In the genomic region with DNA sequence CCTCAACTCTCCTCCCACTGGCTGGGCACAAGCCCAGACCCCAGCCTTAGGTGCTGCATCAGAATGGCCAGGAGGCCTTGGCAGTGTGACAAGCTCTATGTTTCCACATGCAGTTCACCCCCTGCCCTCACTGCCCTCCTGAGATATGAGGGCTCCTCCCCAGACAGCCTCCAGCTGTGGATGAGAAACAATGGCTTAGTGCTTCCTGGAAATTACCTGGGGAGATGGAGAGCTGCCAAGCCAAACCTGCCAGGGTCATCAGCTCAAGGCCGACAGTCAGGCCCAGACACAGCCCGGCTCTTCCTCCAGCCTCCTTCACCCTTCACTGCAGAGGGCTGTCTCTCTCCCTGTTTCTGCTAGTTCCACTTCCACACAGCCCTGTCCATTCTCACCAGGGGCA, we compare ENCODE assay signal across 1 cellular context.
TF ChIP-seq lines count a peak whose summit lies in the region.

No MANE protein-coding gene starts in this region.

TF ChIP-seq in HepG2, 621 proteins besides CTCF, POLR2A, EP300 and RAD21 (continued from another document and continues in another):
- TF ChIP-seq ELF1 (CRISPR knock-in tag; IDR thresholded peaks at IDR 0.05) (peak; percentile 30; the same call in 1 of the 2 replicates), TBX2 (CRISPR knock-in tag; IDR thresholded peaks at IDR 0.05; ENCODE audit: borderline replicate concordance) (peak; percentile 72), ZNF570 (CRISPR knock-in tag; IDR thresholded peaks at IDR 0.05; ENCODE audit: borderline replicate concordance) (no peak), ZNF607 (CRISPR knock-in tag; IDR thresholded peaks at IDR 0.05; ENCODE audit: borderline replicate concordance) (no peak), ZNF33A (CRISPR knock-in tag; IDR thresholded peaks at IDR 0.05; ENCODE audit: borderline replicate concordance) (no peak), ZNF552 (CRISPR knock-in tag; IDR thresholded peaks at IDR 0.05; ENCODE audit: borderline replicate concordance) (no peak), PPARG (CRISPR knock-in tag; conservative IDR thresholded peaks at IDR 0.05) (no peak), ZNF556 (CRISPR knock-in tag; IDR thresholded peaks at IDR 0.05; ENCODE audit: borderline replicate concordance) (peak; percentile 57; the same call in 1 of the 2 replicates), ZIK1 (CRISPR knock-in tag; IDR thresholded peaks at IDR 0.05; ENCODE audit: borderline replicate concordance, low read depth) (no peak), ZFP36L1 (CRISPR knock-in tag; IDR thresholded peaks at IDR 0.05) (no peak), ZBTB7B (CRISPR knock-in tag; IDR thresholded peaks at IDR 0.05) (peak; percentile 68; the same call in 1 of the 2 replicates), LCORL (IDR thresholded peaks at IDR 0.05) (no peak), LCORL (CRISPR knock-in tag; IDR thresholded peaks at IDR 0.05) (peak; percentile 48; the same call in 1 of the 2 replicates), KLF12 (CRISPR knock-in tag; IDR thresholded peaks at IDR 0.05; ENCODE audit: borderline replicate concordance) (no peak), ZSCAN20 (CRISPR knock-in tag; IDR thresholded peaks at IDR 0.05; ENCODE audit: borderline replicate concordance) (no peak), ETV5 (CRISPR knock-in tag; IDR thresholded peaks at IDR 0.05; ENCODE audit: borderline replicate concordance) (peak; percentile 53; the same call in 1 of the 2 replicates), ZSCAN21 (CRISPR knock-in tag; IDR thresholded peaks at IDR 0.05; ENCODE audit: borderline replicate concordance) (no peak), SMAD9 (CRISPR knock-in tag; IDR thresholded peaks at IDR 0.05) (no peak), ZNF354B (CRISPR knock-in tag; IDR thresholded peaks at IDR 0.05) (no peak), ZNF713 (CRISPR knock-in tag; IDR thresholded peaks at IDR 0.05) (no peak), MEIS1 (CRISPR knock-in tag; IDR thresholded peaks at IDR 0.05; ENCODE audit: borderline replicate concordance) (no peak), MZF1 (CRISPR knock-in tag; IDR thresholded peaks at IDR 0.05; ENCODE audit: borderline replicate concordance) (no peak), SP5 (CRISPR knock-in tag; IDR thresholded peaks at IDR 0.05; ENCODE audit: borderline replicate concordance, low read depth) (peak; percentile 78), SP4 (CRISPR knock-in tag; IDR thresholded peaks at IDR 0.05) (no peak), NR2F6 (IDR thresholded peaks at IDR 0.05) (peak; percentile 76), NR2F6 (CRISPR knock-in tag; IDR thresholded peaks at IDR 0.05) (peak; percentile 84), RFXAP (CRISPR knock-in tag; IDR thresholded peaks at IDR 0.05; ENCODE audit: borderline replicate concordance) (no peak), PITX1 (CRISPR knock-in tag; IDR thresholded peaks at IDR 0.05) (peak; percentile 92), NR2F1 (CRISPR knock-in tag; IDR thresholded peaks at IDR 0.05) (peak; percentile 45 to 53; a peak in 2 of 4 replicates), YEATS2 (CRISPR knock-in tag; IDR thresholded peaks at IDR 0.05; ENCODE audit: borderline replicate concordance) (peak; percentile 60; the same call in 1 of the 2 replicates), FOXA1 (IDR thresholded peaks at IDR 0.05) (no peak), FOXA1 (CRISPR knock-in tag; IDR thresholded peaks at IDR 0.05) (peak; percentile 49; the same call in 1 of the 2 replicates), AGO2 (optimal IDR thresholded peaks at IDR 0.05; ENCODE audit: low read depth, low read length) (no peak), ZNF558 (CRISPR knock-in tag; IDR thresholded peaks at IDR 0.05; ENCODE audit: borderline replicate concordance) (no peak), MTF1 (CRISPR knock-in tag; IDR thresholded peaks at IDR 0.05) (no peak), ZFP36L2 (CRISPR knock-in tag; IDR thresholded peaks at IDR 0.05) (no peak), KDM6A (CRISPR knock-in tag; IDR thresholded peaks at IDR 0.05; ENCODE audit: low read depth) (no peak), NFYB (CRISPR knock-in tag; IDR thresholded peaks at IDR 0.05) (0 out of 2 replicates have a peak, but pooled peaks have one; percentile 17), ARNT2 (CRISPR knock-in tag; IDR thresholded peaks at IDR 0.05; ENCODE audit: low read depth) (no peak), ZNF17 (CRISPR knock-in tag; IDR thresholded peaks at IDR 0.05) (no peak), FOXA3 (CRISPR knock-in tag; IDR thresholded peaks at IDR 0.05) (peak; percentile 41; the same call in 1 of the 2 replicates), NRL (CRISPR knock-in tag; IDR thresholded peaks at IDR 0.05; ENCODE audit: borderline replicate concordance) (peak; percentile 55; the same call in 1 of the 2 replicates), ZNF772 (CRISPR knock-in tag; IDR thresholded peaks at IDR 0.05) (0 out of 2 replicates have a peak, but pooled peaks have one; percentile 65), ZSCAN9 (CRISPR knock-in tag; IDR thresholded peaks at IDR 0.05; ENCODE audit: borderline replicate concordance) (peak; percentile 40; the same call in 1 of the 2 replicates), U2AF1 (optimal IDR thresholded peaks at IDR 0.05; ENCODE audit: low read depth, low read length) (no peak), GLI4 (CRISPR knock-in tag; IDR thresholded peaks at IDR 0.05; ENCODE audit: borderline replicate concordance) (no peak), ZNF30 (CRISPR knock-in tag; IDR thresholded peaks at IDR 0.05) (no peak)
- TF ChIP-seq, protein P1, sequence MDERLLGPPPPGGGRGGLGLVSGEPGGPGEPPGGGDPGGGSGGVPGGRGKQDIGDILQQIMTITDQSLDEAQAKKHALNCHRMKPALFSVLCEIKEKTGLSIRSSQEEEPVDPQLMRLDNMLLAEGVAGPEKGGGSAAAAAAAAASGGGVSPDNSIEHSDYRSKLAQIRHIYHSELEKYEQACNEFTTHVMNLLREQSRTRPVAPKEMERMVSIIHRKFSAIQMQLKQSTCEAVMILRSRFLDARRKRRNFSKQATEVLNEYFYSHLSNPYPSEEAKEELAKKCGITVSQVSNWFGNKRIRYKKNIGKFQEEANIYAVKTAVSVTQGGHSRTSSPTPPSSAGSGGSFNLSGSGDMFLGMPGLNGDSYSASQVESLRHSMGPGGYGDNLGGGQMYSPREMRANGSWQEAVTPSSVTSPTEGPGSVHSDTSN (CRISPR knock-in tag; IDR thresholded peaks at IDR 0.05), result no peak
- TF ChIP-seq, protein P2, sequence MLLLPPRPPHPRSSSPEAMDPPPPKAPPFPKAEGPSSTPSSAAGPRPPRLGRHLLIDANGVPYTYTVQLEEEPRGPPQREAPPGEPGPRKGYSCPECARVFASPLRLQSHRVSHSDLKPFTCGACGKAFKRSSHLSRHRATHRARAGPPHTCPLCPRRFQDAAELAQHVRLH (CRISPR knock-in tag; IDR thresholded peaks at IDR 0.05; ENCODE audit: borderline replicate concordance, low read depth), result no peak
- TF ChIP-seq, protein P3, sequence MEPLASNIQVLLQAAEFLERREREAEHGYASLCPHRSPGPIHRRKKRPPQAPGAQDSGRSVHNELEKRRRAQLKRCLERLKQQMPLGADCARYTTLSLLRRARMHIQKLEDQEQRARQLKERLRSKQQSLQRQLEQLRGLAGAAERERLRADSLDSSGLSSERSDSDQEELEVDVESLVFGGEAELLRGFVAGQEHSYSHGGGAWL (CRISPR knock-in tag; IDR thresholded peaks at IDR 0.05), result no peak
- TF ChIP-seq, protein P4, sequence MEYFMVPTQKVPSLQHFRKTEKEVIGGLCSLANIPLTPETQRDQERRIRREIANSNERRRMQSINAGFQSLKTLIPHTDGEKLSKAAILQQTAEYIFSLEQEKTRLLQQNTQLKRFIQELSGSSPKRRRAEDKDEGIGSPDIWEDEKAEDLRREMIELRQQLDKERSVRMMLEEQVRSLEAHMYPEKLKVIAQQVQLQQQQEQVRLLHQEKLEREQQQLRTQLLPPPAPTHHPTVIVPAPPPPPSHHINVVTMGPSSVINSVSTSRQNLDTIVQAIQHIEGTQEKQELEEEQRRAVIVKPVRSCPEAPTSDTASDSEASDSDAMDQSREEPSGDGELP (IDR thresholded peaks at IDR 0.05; ENCODE audit: borderline replicate concordance, low read depth), result peak; percentile 94
- TF ChIP-seq, protein P5, sequence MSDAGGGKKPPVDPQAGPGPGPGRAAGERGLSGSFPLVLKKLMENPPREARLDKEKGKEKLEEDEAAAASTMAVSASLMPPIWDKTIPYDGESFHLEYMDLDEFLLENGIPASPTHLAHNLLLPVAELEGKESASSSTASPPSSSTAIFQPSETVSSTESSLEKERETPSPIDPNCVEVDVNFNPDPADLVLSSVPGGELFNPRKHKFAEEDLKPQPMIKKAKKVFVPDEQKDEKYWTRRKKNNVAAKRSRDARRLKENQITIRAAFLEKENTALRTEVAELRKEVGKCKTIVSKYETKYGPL (CRISPR knock-in tag; IDR thresholded peaks at IDR 0.05), result no peak
- TF ChIP-seq, protein P6, sequence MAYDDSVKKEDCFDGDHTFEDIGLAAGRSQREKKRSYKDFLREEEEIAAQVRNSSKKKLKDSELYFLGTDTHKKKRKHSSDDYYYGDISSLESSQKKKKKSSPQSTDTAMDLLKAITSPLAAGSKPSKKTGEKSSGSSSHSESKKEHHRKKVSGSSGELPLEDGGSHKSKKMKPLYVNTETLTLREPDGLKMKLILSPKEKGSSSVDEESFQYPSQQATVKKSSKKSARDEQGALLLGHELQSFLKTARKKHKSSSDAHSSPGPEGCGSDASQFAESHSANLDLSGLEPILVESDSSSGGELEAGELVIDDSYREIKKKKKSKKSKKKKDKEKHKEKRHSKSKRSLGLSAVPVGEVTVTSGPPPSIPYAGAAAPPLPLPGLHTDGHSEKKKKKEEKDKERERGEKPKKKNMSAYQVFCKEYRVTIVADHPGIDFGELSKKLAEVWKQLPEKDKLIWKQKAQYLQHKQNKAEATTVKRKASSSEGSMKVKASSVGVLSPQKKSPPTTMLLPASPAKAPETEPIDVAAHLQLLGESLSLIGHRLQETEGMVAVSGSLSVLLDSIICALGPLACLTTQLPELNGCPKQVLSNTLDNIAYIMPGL (CRISPR knock-in tag; IDR thresholded peaks at IDR 0.05; ENCODE audit: borderline replicate concordance in 1 of 2, low read depth in 1 of 2), result 0 out of 4 replicates have a peak, but pooled peaks of 1 of the 2 experiments have one; percentile 53
- TF ChIP-seq, protein P7, sequence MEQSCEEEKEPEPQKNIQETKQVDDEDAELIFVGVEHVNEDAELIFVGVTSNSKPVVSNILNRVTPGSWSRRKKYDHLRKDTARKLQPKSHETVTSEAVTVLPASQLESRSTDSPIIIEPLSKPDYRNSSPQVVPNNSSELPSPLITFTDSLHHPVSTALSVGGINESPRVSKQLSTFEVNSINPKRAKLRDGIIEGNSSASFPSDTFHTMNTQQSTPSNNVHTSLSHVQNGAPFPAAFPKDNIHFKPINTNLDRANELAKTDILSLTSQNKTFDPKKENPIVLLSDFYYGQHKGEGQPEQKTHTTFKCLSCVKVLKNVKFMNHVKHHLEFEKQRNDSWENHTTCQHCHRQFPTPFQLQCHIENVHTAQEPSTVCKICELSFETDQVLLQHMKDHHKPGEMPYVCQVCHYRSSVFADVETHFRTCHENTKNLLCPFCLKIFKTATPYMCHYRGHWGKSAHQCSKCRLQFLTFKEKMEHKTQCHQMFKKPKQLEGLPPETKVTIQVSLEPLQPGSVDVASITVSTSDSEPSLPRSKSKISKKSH (CRISPR knock-in tag; IDR thresholded peaks at IDR 0.05; ENCODE audit: borderline replicate concordance), result no peak; the same call in 1 of the 2 replicates
- TF ChIP-seq, protein P8, sequence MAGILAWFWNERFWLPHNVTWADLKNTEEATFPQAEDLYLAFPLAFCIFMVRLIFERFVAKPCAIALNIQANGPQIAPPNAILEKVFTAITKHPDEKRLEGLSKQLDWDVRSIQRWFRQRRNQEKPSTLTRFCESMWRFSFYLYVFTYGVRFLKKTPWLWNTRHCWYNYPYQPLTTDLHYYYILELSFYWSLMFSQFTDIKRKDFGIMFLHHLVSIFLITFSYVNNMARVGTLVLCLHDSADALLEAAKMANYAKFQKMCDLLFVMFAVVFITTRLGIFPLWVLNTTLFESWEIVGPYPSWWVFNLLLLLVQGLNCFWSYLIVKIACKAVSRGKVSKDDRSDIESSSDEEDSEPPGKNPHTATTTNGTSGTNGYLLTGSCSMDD (CRISPR knock-in tag; IDR thresholded peaks at IDR 0.05), result no peak
- TF ChIP-seq, protein P9, sequence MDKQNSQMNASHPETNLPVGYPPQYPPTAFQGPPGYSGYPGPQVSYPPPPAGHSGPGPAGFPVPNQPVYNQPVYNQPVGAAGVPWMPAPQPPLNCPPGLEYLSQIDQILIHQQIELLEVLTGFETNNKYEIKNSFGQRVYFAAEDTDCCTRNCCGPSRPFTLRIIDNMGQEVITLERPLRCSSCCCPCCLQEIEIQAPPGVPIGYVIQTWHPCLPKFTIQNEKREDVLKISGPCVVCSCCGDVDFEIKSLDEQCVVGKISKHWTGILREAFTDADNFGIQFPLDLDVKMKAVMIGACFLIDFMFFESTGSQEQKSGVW (CRISPR knock-in tag; IDR thresholded peaks at IDR 0.05; ENCODE audit: borderline replicate concordance), result no peak
- TF ChIP-seq, protein P10, sequence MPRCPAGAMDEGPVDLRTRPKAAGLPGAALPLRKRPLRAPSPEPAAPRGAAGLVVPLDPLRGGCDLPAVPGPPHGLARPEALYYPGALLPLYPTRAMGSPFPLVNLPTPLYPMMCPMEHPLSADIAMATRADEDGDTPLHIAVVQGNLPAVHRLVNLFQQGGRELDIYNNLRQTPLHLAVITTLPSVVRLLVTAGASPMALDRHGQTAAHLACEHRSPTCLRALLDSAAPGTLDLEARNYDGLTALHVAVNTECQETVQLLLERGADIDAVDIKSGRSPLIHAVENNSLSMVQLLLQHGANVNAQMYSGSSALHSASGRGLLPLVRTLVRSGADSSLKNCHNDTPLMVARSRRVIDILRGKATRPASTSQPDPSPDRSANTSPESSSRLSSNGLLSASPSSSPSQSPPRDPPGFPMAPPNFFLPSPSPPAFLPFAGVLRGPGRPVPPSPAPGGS (CRISPR knock-in tag; IDR thresholded peaks at IDR 0.05), result no peak
- TF ChIP-seq, protein P11, sequence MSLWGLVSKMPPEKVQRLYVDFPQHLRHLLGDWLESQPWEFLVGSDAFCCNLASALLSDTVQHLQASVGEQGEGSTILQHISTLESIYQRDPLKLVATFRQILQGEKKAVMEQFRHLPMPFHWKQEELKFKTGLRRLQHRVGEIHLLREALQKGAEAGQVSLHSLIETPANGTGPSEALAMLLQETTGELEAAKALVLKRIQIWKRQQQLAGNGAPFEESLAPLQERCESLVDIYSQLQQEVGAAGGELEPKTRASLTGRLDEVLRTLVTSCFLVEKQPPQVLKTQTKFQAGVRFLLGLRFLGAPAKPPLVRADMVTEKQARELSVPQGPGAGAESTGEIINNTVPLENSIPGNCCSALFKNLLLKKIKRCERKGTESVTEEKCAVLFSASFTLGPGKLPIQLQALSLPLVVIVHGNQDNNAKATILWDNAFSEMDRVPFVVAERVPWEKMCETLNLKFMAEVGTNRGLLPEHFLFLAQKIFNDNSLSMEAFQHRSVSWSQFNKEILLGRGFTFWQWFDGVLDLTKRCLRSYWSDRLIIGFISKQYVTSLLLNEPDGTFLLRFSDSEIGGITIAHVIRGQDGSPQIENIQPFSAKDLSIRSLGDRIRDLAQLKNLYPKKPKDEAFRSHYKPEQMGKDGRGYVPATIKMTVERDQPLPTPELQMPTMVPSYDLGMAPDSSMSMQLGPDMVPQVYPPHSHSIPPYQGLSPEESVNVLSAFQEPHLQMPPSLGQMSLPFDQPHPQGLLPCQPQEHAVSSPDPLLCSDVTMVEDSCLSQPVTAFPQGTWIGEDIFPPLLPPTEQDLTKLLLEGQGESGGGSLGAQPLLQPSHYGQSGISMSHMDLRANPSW (CRISPR knock-in tag; IDR thresholded peaks at IDR 0.05; ENCODE audit: borderline replicate concordance), result no peak
